19 cellular contexts compared by ENCODE assay signal in the genomic region with DNA sequence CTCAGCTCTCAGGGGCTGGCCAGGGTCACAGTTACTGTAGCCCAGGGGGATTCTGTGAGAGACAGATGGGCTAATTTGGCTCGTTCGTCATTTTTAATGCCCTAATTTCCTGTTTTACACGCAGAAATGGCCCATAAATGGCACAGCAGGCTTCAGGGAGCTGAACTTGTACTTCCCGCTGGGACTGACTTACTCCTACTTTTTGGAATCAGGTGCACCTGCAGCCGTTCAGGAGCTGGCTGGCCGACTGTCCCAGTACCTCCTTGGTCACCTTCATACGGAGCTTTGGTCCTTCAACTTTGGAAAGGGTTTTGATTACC.
A peak's percentile ranks its signal among the peaks of the same experiment; 100 is the strongest.
DNase-seq lines count a peak whose midpoint lies in the region; ATAC-seq, FAIRE-seq and TF ChIP-seq lines count a peak whose summit lies in the region.
"Had no signal": no experiment of that assay in that cellular context is flagged by ENCODE, and none has a peak within 500 bp of the region (broad histone marks: within the 10 kb centered on the region; RNA-seq: fewer than 3 reads in every experiment).

No MANE protein-coding gene starts in this region.

- H2AFZ ChIP-seq in K562 (ENCODE audit: low read depth, low read length): peak overlapping the region; percentile 47; the same call in 1 of the 2 replicates

- H3K4me1 Mint-ChIP-seq in T-cell: peaks cover 1 to 5% (median 4%) of the 10 kb centered on the region in 3 donors

- H3K9ac ChIP-seq in K562 (ENCODE audit: insufficient read depth in 1 of 2, low read depth in 2 of 2, low read length in 2 of 2) (peak overlapping the region in 1 of 2 experiments; percentile 49; a peak in 1 of 4 replicates), skeletal muscle satellite cell (ENCODE audit: low read depth, low read length) (no peak overlapping the region)
- H3K9ac ChIP-seq: BLaER1, KMS-11 had no signal

- no peaks in the 10 kb centered on the region for H3K79me2 ChIP-seq in K562 (ENCODE audit: control insufficient read depth, insufficient read depth, low read length)

- CTCF ChIA-PET in HEK293 (lab: Yijun Ruan, JAX) (interaction anchor here (0.7 to 14.5 kb wide), 8 partner anchors 22 to 770 kb away, joined by 3 to 177 read pairs (median 4); no protein-coding TSS in a partner anchor), K562 (lab: Yijun Ruan, JAX; ENCODE audit: low intra/inter-chr PET ratio) (no interaction called here), T-cell (lab: Charles Lee) (no interaction called here)

- H3K36me3 Mint-ChIP-seq in T-cell: no peaks in the 10 kb centered on the region

- no peak for TF ChIP-seq EP300 in K562 (IDR thresholded peaks at IDR 0.05; ENCODE audit: low read length)

- H3K9me3 Mint-ChIP-seq in T-cell: no peaks in the 10 kb centered on the region
- H3K9me3 Mint-ChIP-seq: CD4-positive, alpha-beta T cell; T-helper 2 cell treated with Interferon-gamma antibody and Interleukin-4, amounts not matched to agents 5 μg/mL and 100 μg/mL, for 36 hours had no signal

- ATAC-seq in K562 (no peak), GM21737 (IDR thresholded peaks at IDR 0.05; ENCODE audit: unreplicated experiment) (no peak), T-cell (replicated peaks in 1 of 4) (no peak)

- TF ChIP-seq CTCF in BE2C (IDR thresholded peaks at IDR 0.05; ENCODE audit: low read depth, low read length) (no peak), HEK293 (tag by site-specific recombination; IDR thresholded peaks at IDR 0.05) (no peak), K562 (IDR thresholded peaks at IDR 0.05 in 2 of 3, conservative IDR thresholded peaks at IDR 0.05 in 1 of 3; ENCODE audit: insufficient read depth in 2 of 3, low read depth in 1 of 3, low read length in 3 of 3) (no peak)

- H3K27me3 ChIP-seq in BE2C: no peaks in the 10 kb centered on the region
- H3K27me3 ChIP-seq in K562 (ENCODE audit: control insufficient read depth in 2 of 2, insufficient read depth in 2 of 2, low read length in 2 of 2): peaks cover 13 to 68% of the 10 kb centered on the region in 2 experiments; a peak in 4 of 5 replicates
- H3K27me3 ChIP-seq in skeletal muscle satellite cell (ENCODE audit: control insufficient read depth, insufficient read depth, low read length): peaks cover 5% of the 10 kb centered on the region
- H3K27me3 ChIP-seq: BLaER1, SJCRH30 had no signal

- no peaks in the 10 kb centered on the region for H3K4me1 ChIP-seq in BE2C
- H3K4me1 ChIP-seq in HEK293 (ENCODE audit: control insufficient read depth, insufficient read depth, low read length): peaks cover 12% of the 10 kb centered on the region
- H3K4me1 ChIP-seq in K562 (replicated peaks in 1 of 2; ENCODE audit: control insufficient read depth in 2 of 2, insufficient read depth in 2 of 2, low read length in 2 of 2): peaks cover 6 to 25% of the 10 kb centered on the region in 2 experiments
- H3K4me1 ChIP-seq in skeletal muscle satellite cell (ENCODE audit: control insufficient read depth, insufficient read depth, low read length): peaks cover 4% of the 10 kb centered on the region

- H3K4me3 ChIP-seq in BE2C (ENCODE audit: low read depth, low read length): peak overlapping the region; percentile 29; the same call in 1 of the 2 replicates
- H3K4me3 ChIP-seq in HEK293 (ENCODE audit: low read depth, low read length): no peak overlapping the region
- H3K4me3 ChIP-seq in K562: no peak overlapping the region
- peak overlapping the region; percentile 43 for H3K4me3 ChIP-seq in skeletal muscle satellite cell (ENCODE audit: low read length)
- H3K4me3 ChIP-seq: BLaER1, GM12878, SJCRH30 had no signal

- H3K4me3 Mint-ChIP-seq in T-cell: no peak overlapping the region
- H3K4me3 Mint-ChIP-seq: CD4-positive, alpha-beta T cell; T-helper 2 cell treated with Interferon-gamma antibody and Interleukin-4, amounts not matched to agents 5 μg/mL and 100 μg/mL, for 36 hours had no signal

- BruUV-seq in K562 (replicated peaks; lab: Mats Ljungman, UMichigan): no TSS peak

- H3K27me3 Mint-ChIP-seq in T-cell: peaks cover 6 to 29% of the 10 kb centered on the region in 2 donors

- no peak overlapping the region for H3K4me2 ChIP-seq in K562 (ENCODE audit: insufficient read depth, low read length)
- H3K4me2 ChIP-seq in skeletal muscle satellite cell (ENCODE audit: low read length): no peak overlapping the region
- H3K4me2 ChIP-seq: KMS-11 had no signal

- POLR2A ChIA-PET in HEK293 (lab: Yijun Ruan, JAX) (interaction anchor here (1.2 to 1.4 kb wide), 2 partner anchors 149 to 163 kb away, joined by 4 read pairs; no protein-coding TSS in a partner anchor), K562 (lab: Yijun Ruan, JAX) (interaction anchor here (0.6 to 1.3 kb wide), 3 partner anchors 14 to 39 kb away, joined by 3 read pairs; no protein-coding TSS in a partner anchor), T-cell (lab: Charles Lee) (no interaction called here)

- H3K9me3 ChIP-seq in BE2C (no peaks in the 10 kb centered on the region), HEK293 (ENCODE audit: control insufficient read depth, insufficient read depth, low read depth, low read length) (no peaks in the 10 kb centered on the region), K562 (replicated peaks; ENCODE audit: control insufficient read depth, insufficient read depth, low read depth, low read length) (no peaks in the 10 kb centered on the region), skeletal muscle satellite cell (replicated peaks; ENCODE audit: low read length) (no peaks in the 10 kb centered on the region)
- H3K9me3 ChIP-seq: BLaER1, SJCRH30 had no signal

- peaks cover 5% of the 10 kb centered on the region for H3K9me1 ChIP-seq in K562 (ENCODE audit: control insufficient read depth, insufficient read depth, low read length)

- no peak overlapping the region for H3K27ac Mint-ChIP-seq in T-cell
- H3K27ac Mint-ChIP-seq: CD4-positive, alpha-beta T cell; T-helper 2 cell treated with Interferon-gamma antibody and Interleukin-4, amounts not matched to agents 5 μg/mL and 100 μg/mL, for 36 hours had no signal

- TF ChIP-seq POLR2A in K562 (conservative IDR thresholded peaks at IDR 0.05): no peak

- no peaks in the 10 kb centered on the region for H3K36me3 ChIP-seq in BE2C
- no peaks in the 10 kb centered on the region for H3K36me3 ChIP-seq in HEK293 (ENCODE audit: control insufficient read depth in 2 of 2, insufficient read depth in 1 of 2, low read length in 2 of 2)
- no peaks in the 10 kb centered on the region for H3K36me3 ChIP-seq in K562 (ENCODE audit: control insufficient read depth, insufficient read depth, low read length)
- H3K36me3 ChIP-seq in skeletal muscle satellite cell (ENCODE audit: insufficient read depth, low read length): no peaks in the 10 kb centered on the region
- H3K36me3 ChIP-seq: BLaER1, SJCRH30 had no signal

- intact Hi-C loops in K562 (cut with micrococcal nuclease): no loop called here

- no peak for TF ChIP-seq RAD21 in K562 (CRISPR knock-in tag; conservative IDR thresholded peaks at IDR 0.05 in 1 of 2, IDR thresholded peaks at IDR 0.05 in 1 of 2)

- DNase-seq in BE2C: no peak
- no peak for DNase-seq in K562 (ENCODE audit: extremely low read depth in 1 of 4, low spot score in 3 of 4)
- DNase-seq in NCI-H2107 (lab: John Stamatoyannopoulos, UW): no peak
- DNase-seq in T-cell: no peak
- DNase-seq: CD4-positive, alpha-beta T cell; NCI-H1092 treated with DMSO at 0.1 percent for 48 hours; NCI-H187; NCI-H2081 treated with DMSO at 0.1 percent for 48 hours; NCI-H524 treated with DMSO at 0.1 percent for 48 hours; NK-92 treated with Interleukin-12 subunit alpha and Interleukin-12 subunit beta, amount 100 ng/mL, for 24 hours; T-helper 1 cell had no signal

- no peak for FAIRE-seq in K562 (lab: Jason Lieb, UNC)
- FAIRE-seq: GM12878 had no signal

- 11% methylated on average over 7 of the region's 7 CpGs for WGBS in K562 (ENCODE audit: insufficient coverage, low coverage, missing lambda C conversion rate)

- no peak overlapping the region for H3K27ac ChIP-seq in HEK293 (ENCODE audit: extremely low read depth, low read depth, low read length)
- H3K27ac ChIP-seq in K562 (ENCODE audit: extremely low read depth, low read depth, low read length): no peak overlapping the region
- H3K27ac ChIP-seq: BLaER1, KMS-11, SJCRH30 had no signal

- in situ Hi-C loops in K562 (cut with MboI): no loop called here

- peaks cover 10% of the 10 kb centered on the region; the same call in 1 of the 2 replicates for H4K20me1 ChIP-seq in K562 (replicated peaks; ENCODE audit: control insufficient read depth, insufficient read depth, low read length)
- H4K20me1 ChIP-seq: BLaER1 had no signal

TF ChIP-seq in HEK293, 187 proteins besides CTCF, POLR2A, EP300 and RAD21 (continues in another document):
- TF ChIP-seq IKZF3 (tag by site-specific recombination; IDR thresholded peaks at IDR 0.05) (0 out of 2 replicates have a peak, but pooled peaks have one; percentile 51), ZNF423 (tag by site-specific recombination; IDR thresholded peaks at IDR 0.05) (peak; percentile 77), EGR2 (tag by site-specific recombination; IDR thresholded peaks at IDR 0.05; ENCODE audit: low read depth) (no peak), ZIC2 (tag by site-specific recombination; IDR thresholded peaks at IDR 0.05) (peak; percentile 79), FEZF1 (tag by site-specific recombination; IDR thresholded peaks at IDR 0.05) (peak; percentile 47; the same call in 1 of the 2 replicates)

TF ChIP-seq in K562, 482 proteins besides CTCF, POLR2A, EP300 and RAD21 (continues in another document):
- TF ChIP-seq KLF1 (tag; IDR thresholded peaks at IDR 0.05) (no peak), FOXJ3 (CRISPR knock-in tag; IDR thresholded peaks at IDR 0.05) (no peak), ZNF639 (CRISPR knock-in tag; conservative IDR thresholded peaks at IDR 0.05 in 1 of 2, IDR thresholded peaks at IDR 0.05 in 1 of 2) (no peak), SOX6 (IDR thresholded peaks at IDR 0.05) (no peak), HNRNPH1 (optimal IDR thresholded peaks at IDR 0.05; ENCODE audit: low read depth, low read length) (no peak), ELK1 (CRISPR knock-in tag; IDR thresholded peaks at IDR 0.05) (no peak)

Comparison
In these comparisons a context has a peak if more than half of its experiments do, and no peak if none do; other contexts are left out.
1. H3K4me3 ChIP-seq: peak in BE2C (single experiment) and skeletal muscle satellite cell (single experiment); none in HEK293 (single experiment) and K562 (single experiment).
2. POLR2A ChIA-PET loops: an anchor here in HEK293 (1.2 to 1.4 kb wide) and K562 (0.6 to 1.3 kb wide); none called in T-cell.